8 cellular contexts compared by ENCODE assay signal in genomic region chr7:66681491-66682349, GRCh38. TPM values are rescaled to one million over a fixed set of nuclear protein-coding genes. Genes with fewer than 3 reads are reported as not detected.
A peak's percentile ranks its signal among the peaks of the same experiment; 100 is the strongest.
DNase-seq lines count a peak whose midpoint lies in the region; ATAC-seq and TF ChIP-seq lines count a peak whose summit lies in the region.

No MANE protein-coding gene starts in this region.

- WGBS in liver, result 3% methylated on average over 78 of the region's 78 CpGs

- TF ChIP-seq CTCF in liver (IDR thresholded peaks at IDR 0.05; ENCODE audit: low read depth, low read length, missing input control), result no peak

- peak; percentile 33 to 51 for TF ChIP-seq RAD21 in liver (IDR thresholded peaks at IDR 0.05)

- H3K36me3 ChIP-seq in liver (ENCODE audit: control insufficient read depth in 4 of 4, insufficient read depth in 3 of 4, low read depth in 1 of 4, low read length in 3 of 4), result no peaks in the 10 kb centered on the region

- no peaks in the 10 kb centered on the region for H3K9me3 ChIP-seq in liver (ENCODE audit: control insufficient read depth in 4 of 4, low read length in 3 of 4)

- peak overlapping the region; percentile 51 to 99 for H3K9ac ChIP-seq in liver (ENCODE audit: low read depth in 1 of 2, low read length in 2 of 2)

- no peaks in the 10 kb centered on the region for H3K27me3 ChIP-seq in liver (ENCODE audit: control insufficient read depth in 4 of 4, insufficient read depth in 4 of 4, low read length in 3 of 4)

- peak overlapping the region; percentile 84 to 98 for H3K27ac ChIP-seq in liver (ENCODE audit: low read depth in 1 of 2, low read length in 2 of 2)

- peak overlapping the region; percentile 46 to 89 (median 83) for H3K4me3 ChIP-seq in liver (ENCODE audit: low read depth in 1 of 3, low read length in 3 of 3)

- DNase-seq in C1 segment of cervical spinal cord (lab: John Stamatoyannopoulos, UW) (peak; percentile 75 to 97 (median 94)), NCI-H69 (lab: John Stamatoyannopoulos, UW) (peak; percentile 98), dermis blood vessel endothelial cell (peak; percentile 96)
- peak; percentile 86 to 96 for DNase-seq in activated CD4-positive, alpha-beta T cell treated with anti-CD3 and anti-CD28 coated beads, Interleukin-2, amount 50 U/mL, for 24 hours (ENCODE audit: low read depth in 1 of 2, low spot score in 1 of 2)
- peak; percentile 98 for DNase-seq in stimulated activated CD4-positive, alpha-beta T cell treated with anti-CD3 and anti-CD28 coated beads, Interleukin-4, amount 100 ng/mL, for 1 hour

- ATAC-seq in GM19372 (IDR thresholded peaks at IDR 0.05; ENCODE audit: low read depth, unreplicated experiment) (peak; percentile 84), HG03521 (IDR thresholded peaks at IDR 0.05; ENCODE audit: unreplicated experiment) (peak; percentile 93)

- peaks cover 0 to 4% (median 2%) of the 10 kb centered on the region in 4 donors for H3K4me1 ChIP-seq in liver (ENCODE audit: control insufficient read depth in 4 of 4, insufficient read depth in 4 of 4, low read length in 3 of 4)

TF ChIP-seq in liver, 16 proteins besides CTCF, POLR2A, EP300 and RAD21:
- TF ChIP-seq FOXA1 (IDR thresholded peaks at IDR 0.05) (no peak), SP1 (IDR thresholded peaks at IDR 0.05) (peak; percentile 42), TAF1 (conservative IDR thresholded peaks at IDR 0.05) (peak; percentile 58), NR2F2 (IDR thresholded peaks at IDR 0.05) (no peak), EGR1 (IDR thresholded peaks at IDR 0.05; ENCODE audit: low read depth in 2 of 2) (peak in 1 of 2 donors; percentile 42), HNF4A (conservative IDR thresholded peaks at IDR 0.05) (no peak), GABPA (IDR thresholded peaks at IDR 0.05 in 1 of 2, conservative IDR thresholded peaks at IDR 0.05 in 1 of 2) (peak; percentile 87 to 95), HNF4G (IDR thresholded peaks at IDR 0.05) (no peak), YY1 (IDR thresholded peaks at IDR 0.05) (peak; percentile 35)
- TF ChIP-seq, protein P1, sequence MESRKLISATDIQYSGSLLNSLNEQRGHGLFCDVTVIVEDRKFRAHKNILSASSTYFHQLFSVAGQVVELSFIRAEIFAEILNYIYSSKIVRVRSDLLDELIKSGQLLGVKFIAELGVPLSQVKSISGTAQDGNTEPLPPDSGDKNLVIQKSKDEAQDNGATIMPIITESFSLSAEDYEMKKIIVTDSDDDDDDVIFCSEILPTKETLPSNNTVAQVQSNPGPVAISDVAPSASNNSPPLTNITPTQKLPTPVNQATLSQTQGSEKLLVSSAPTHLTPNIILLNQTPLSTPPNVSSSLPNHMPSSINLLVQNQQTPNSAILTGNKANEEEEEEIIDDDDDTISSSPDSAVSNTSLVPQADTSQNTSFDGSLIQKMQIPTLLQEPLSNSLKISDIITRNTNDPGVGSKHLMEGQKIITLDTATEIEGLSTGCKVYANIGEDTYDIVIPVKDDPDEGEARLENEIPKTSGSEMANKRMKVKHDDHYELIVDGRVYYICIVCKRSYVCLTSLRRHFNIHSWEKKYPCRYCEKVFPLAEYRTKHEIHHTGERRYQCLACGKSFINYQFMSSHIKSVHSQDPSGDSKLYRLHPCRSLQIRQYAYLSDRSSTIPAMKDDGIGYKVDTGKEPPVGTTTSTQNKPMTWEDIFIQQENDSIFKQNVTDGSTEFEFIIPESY (IDR thresholded peaks at IDR 0.05), result no peak
- TF ChIP-seq, protein P2, sequence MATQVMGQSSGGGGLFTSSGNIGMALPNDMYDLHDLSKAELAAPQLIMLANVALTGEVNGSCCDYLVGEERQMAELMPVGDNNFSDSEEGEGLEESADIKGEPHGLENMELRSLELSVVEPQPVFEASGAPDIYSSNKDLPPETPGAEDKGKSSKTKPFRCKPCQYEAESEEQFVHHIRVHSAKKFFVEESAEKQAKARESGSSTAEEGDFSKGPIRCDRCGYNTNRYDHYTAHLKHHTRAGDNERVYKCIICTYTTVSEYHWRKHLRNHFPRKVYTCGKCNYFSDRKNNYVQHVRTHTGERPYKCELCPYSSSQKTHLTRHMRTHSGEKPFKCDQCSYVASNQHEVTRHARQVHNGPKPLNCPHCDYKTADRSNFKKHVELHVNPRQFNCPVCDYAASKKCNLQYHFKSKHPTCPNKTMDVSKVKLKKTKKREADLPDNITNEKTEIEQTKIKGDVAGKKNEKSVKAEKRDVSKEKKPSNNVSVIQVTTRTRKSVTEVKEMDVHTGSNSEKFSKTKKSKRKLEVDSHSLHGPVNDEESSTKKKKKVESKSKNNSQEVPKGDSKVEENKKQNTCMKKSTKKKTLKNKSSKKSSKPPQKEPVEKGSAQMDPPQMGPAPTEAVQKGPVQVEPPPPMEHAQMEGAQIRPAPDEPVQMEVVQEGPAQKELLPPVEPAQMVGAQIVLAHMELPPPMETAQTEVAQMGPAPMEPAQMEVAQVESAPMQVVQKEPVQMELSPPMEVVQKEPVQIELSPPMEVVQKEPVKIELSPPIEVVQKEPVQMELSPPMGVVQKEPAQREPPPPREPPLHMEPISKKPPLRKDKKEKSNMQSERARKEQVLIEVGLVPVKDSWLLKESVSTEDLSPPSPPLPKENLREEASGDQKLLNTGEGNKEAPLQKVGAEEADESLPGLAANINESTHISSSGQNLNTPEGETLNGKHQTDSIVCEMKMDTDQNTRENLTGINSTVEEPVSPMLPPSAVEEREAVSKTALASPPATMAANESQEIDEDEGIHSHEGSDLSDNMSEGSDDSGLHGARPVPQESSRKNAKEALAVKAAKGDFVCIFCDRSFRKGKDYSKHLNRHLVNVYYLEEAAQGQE (IDR thresholded peaks at IDR 0.05), result peak; percentile 35

RNA-seq across cellular contexts. Expression of gene KCTD7, which starts 53.0 kb away (rescaled TPM):
- total RNA-seq in dermis blood vessel endothelial cell, result 6.2 and 6.5 TPM in 2 replicates
- 1 to 10 TPM; 4.4 to 5.1 TPM for total RNA-seq in liver
- polyA plus RNA-seq in liver, result 1 to 10 TPM; 1.4 to 1.5 TPM

RNA-seq across cellular contexts. Expression of gene RABGEF1, which starts 58.8 kb away (rescaled TPM):
- 19.5 and 33.2 TPM in 2 replicates for total RNA-seq in dermis blood vessel endothelial cell
- 10 to 100 TPM in 1 of 2 donors, 1 to 10 TPM in 1; 7.9 to 14.0 TPM for total RNA-seq in liver
- polyA plus RNA-seq in liver, result 1 to 10 TPM; 5.2 to 7.4 TPM

Comparison
In these comparisons a context has a peak if more than half of its experiments do, and no peak if none do; other contexts are left out.
1. Peak in every context shown above with its lines: DNase-seq, ATAC-seq, H3K4me3 ChIP-seq and H3K27ac ChIP-seq.